Comparison of ENCODE assay signal across 20 cellular contexts in genomic region chr7:76428149-76428823, GRCh38. TPM values are rescaled to one million over a fixed set of nuclear protein-coding genes. Genes with fewer than 3 reads are reported as not detected.
DNase-seq lines count a peak whose midpoint lies in the region; ATAC-seq, FAIRE-seq and TF ChIP-seq lines count a peak whose summit lies in the region.
"Had no signal": no experiment of that assay in that cellular context is flagged by ENCODE, and none has a peak within 500 bp of the region (broad histone marks: within the 10 kb centered on the region; RNA-seq: fewer than 3 reads in every experiment).

No MANE protein-coding gene starts in this region.

- peak; percentile 74 for ATAC-seq in activated CD4-positive, alpha-beta T cell treated with anti-CD3 and anti-CD28 coated beads for 36 hours
- no peak for ATAC-seq in K562
- no peak for ATAC-seq in GM18870 (IDR thresholded peaks at IDR 0.05; ENCODE audit: unreplicated experiment)

- H3K4me3 ChIP-seq in H7 (ENCODE audit: insufficient read depth, low read depth, low read length) (no peak overlapping the region), K562 (no peak overlapping the region), mesendoderm (ENCODE audit: low read length) (no peak overlapping the region)

- H2AFZ ChIP-seq in K562 (ENCODE audit: low read depth, low read length), result no peak overlapping the region

- H3K18ac ChIP-seq in mesendoderm (ENCODE audit: low read length), result no peak overlapping the region

- H4K5ac ChIP-seq in mesendoderm (ENCODE audit: low read length), result no peak overlapping the region

- H4K20me1 ChIP-seq in K562 (replicated peaks; ENCODE audit: control insufficient read depth, insufficient read depth, low read length), result no peaks in the 10 kb centered on the region

- FAIRE-seq in K562 (lab: Jason Lieb, UNC), result no peak
- FAIRE-seq: HTR-8/SVneo had no signal

- H3K23ac ChIP-seq in mesendoderm (ENCODE audit: low read length), result no peak overlapping the region

- H3K9ac ChIP-seq in K562 (ENCODE audit: insufficient read depth in 1 of 2, low read depth in 2 of 2, low read length in 2 of 2) (no peak overlapping the region), mesendoderm (ENCODE audit: low read length) (no peak overlapping the region)

- no peak for TF ChIP-seq RAD21 in K562 (CRISPR knock-in tag; conservative IDR thresholded peaks at IDR 0.05 in 1 of 2, IDR thresholded peaks at IDR 0.05 in 1 of 2)

- no peak overlapping the region for H2AK5ac ChIP-seq in mesendoderm (ENCODE audit: low read length)

- peaks cover 6% of the 10 kb centered on the region for H3K4me1 Mint-ChIP-seq in activated CD4-positive, alpha-beta T cell treated with anti-CD3 and anti-CD28 coated beads for 36 hours
- peaks cover 11% of the 10 kb centered on the region for H3K4me1 Mint-ChIP-seq in activated CD4-positive, alpha-beta T cell treated with anti-CD3 and anti-CD28 coated beads, Interleukin-2, amount 10 ng/mL, durations not matched to agents 7 days and 5 days

- H3K4me3 Mint-ChIP-seq in activated CD4-positive, alpha-beta T cell treated with anti-CD3 and anti-CD28 coated beads for 36 hours, result no peak overlapping the region
- H3K4me3 Mint-ChIP-seq in activated CD4-positive, alpha-beta T cell treated with anti-CD3 and anti-CD28 coated beads, Interleukin-2, amount 10 ng/mL, durations not matched to agents 7 days and 5 days, result no peak overlapping the region
- H3K4me3 Mint-ChIP-seq: CD4-positive, alpha-beta memory T cell had no signal

- POLR2A ChIA-PET in activated CD4-positive, alpha-beta T cell treated with anti-CD3 and anti-CD28 coated beads for 36 hours (lab: Charles Lee), result no interaction called here
- POLR2A ChIA-PET in activated CD4-positive, alpha-beta T cell treated with anti-CD3 and anti-CD28 coated beads, Interleukin-2, amount 10 ng/mL, durations not matched to agents 7 days and 5 days (lab: Charles Lee), result no interaction called here
- POLR2A ChIA-PET in K562 (lab: Yijun Ruan, JAX), result interaction anchor here (0.6 kb wide), 1 partner anchor 1299 kb away, joined by 5 read pairs; no protein-coding TSS in a partner anchor

- no peak overlapping the region for H3K4ac ChIP-seq in mesendoderm (ENCODE audit: low read depth, low read length)

- H3K4me2 ChIP-seq in K562 (ENCODE audit: insufficient read depth, low read length) (no peak overlapping the region), mesendoderm (ENCODE audit: low read length) (no peak overlapping the region)

- no peak for DNase-seq in activated CD4-positive, alpha-beta T cell treated with anti-CD3 and anti-CD28 coated beads for 36 hours
- DNase-seq in activated CD4-positive, alpha-beta T cell treated with anti-CD3 and anti-CD28 coated beads, Interleukin-2, amount 10 ng/mL, durations not matched to agents 7 days and 5 days, result no peak
- DNase-seq in H7 (peak; percentile 35), K562 (ENCODE audit: extremely low read depth in 1 of 4, low spot score in 3 of 4) (peak in 1 of 4 experiments; percentile 3), mesendoderm (peak; percentile 51), globus pallidus (ENCODE audit: low spot score) (no peak), NCI-H748 treated with DMSO at 0.1 percent for 48 hours (lab: John Stamatoyannopoulos, UW) (no peak)
- DNase-seq: BE2C; Calu3; CD4-positive, alpha-beta memory T cell; HCEC 1CT; NCI-H1417; NCI-H2029; NCI-H2171; NCI-H774; RPMI8226 had no signal

- H3K9me3 Mint-ChIP-seq in activated CD4-positive, alpha-beta T cell treated with anti-CD3 and anti-CD28 coated beads for 36 hours (ENCODE audit: low read depth), result no peaks in the 10 kb centered on the region
- H3K9me3 Mint-ChIP-seq in activated CD4-positive, alpha-beta T cell treated with anti-CD3 and anti-CD28 coated beads, Interleukin-2, amount 10 ng/mL, durations not matched to agents 7 days and 5 days, result no peaks in the 10 kb centered on the region
- H3K9me3 Mint-ChIP-seq: CD4-positive, alpha-beta memory T cell had no signal

- CTCF ChIA-PET in activated CD4-positive, alpha-beta T cell treated with anti-CD3 and anti-CD28 coated beads for 36 hours (lab: Charles Lee), result no interaction called here
- CTCF ChIA-PET in activated CD4-positive, alpha-beta T cell treated with anti-CD3 and anti-CD28 coated beads, Interleukin-2, amount 10 ng/mL, durations not matched to agents 7 days and 5 days (lab: Charles Lee), result interaction anchor here (0.6 to 1.1 kb wide), 6 partner anchors 20 to 904 kb away, joined by 3 to 4 read pairs (median 4); no protein-coding TSS in a partner anchor
- CTCF ChIA-PET in K562 (lab: Yijun Ruan, JAX; ENCODE audit: low intra/inter-chr PET ratio), result no interaction called here

- H3K27ac Mint-ChIP-seq in activated CD4-positive, alpha-beta T cell treated with anti-CD3 and anti-CD28 coated beads for 36 hours, result no peak overlapping the region
- no peak overlapping the region for H3K27ac Mint-ChIP-seq in activated CD4-positive, alpha-beta T cell treated with anti-CD3 and anti-CD28 coated beads, Interleukin-2, amount 10 ng/mL, durations not matched to agents 7 days and 5 days

- no peak overlapping the region for H3K56ac ChIP-seq in mesendoderm (ENCODE audit: low read length)

- H3K9me3 ChIP-seq in K562 (replicated peaks; ENCODE audit: control insufficient read depth, insufficient read depth, low read depth, low read length), result no peaks in the 10 kb centered on the region
- H3K9me3 ChIP-seq: BE2C had no signal

- H3K36me3 ChIP-seq in H7 (replicated peaks; ENCODE audit: control insufficient read depth, insufficient read depth, low read length) (no peaks in the 10 kb centered on the region), K562 (ENCODE audit: control insufficient read depth, insufficient read depth, low read length) (no peaks in the 10 kb centered on the region), mesendoderm (ENCODE audit: control insufficient read depth, insufficient read depth, low read length) (no peaks in the 10 kb centered on the region)
- H3K36me3 ChIP-seq: BE2C had no signal

- no peak overlapping the region for H2BK15ac ChIP-seq in mesendoderm (replicated peaks; ENCODE audit: low read depth)

- 58% methylated on average over 13 of the region's 13 CpGs for WGBS in K562 (ENCODE audit: insufficient coverage, low coverage, missing lambda C conversion rate)
- no CpG with 5 or more reads among the region's 13 CpGs for WGBS in mesendoderm (ENCODE audit: extremely low coverage, insufficient coverage, low lambda C conversion rate)

- H3K27me3 Mint-ChIP-seq in activated CD4-positive, alpha-beta T cell treated with anti-CD3 and anti-CD28 coated beads for 36 hours, result peaks cover 2% of the 10 kb centered on the region
- H3K27me3 Mint-ChIP-seq in activated CD4-positive, alpha-beta T cell treated with anti-CD3 and anti-CD28 coated beads, Interleukin-2, amount 10 ng/mL, durations not matched to agents 7 days and 5 days, result peaks cover 5% of the 10 kb centered on the region

- no peak overlapping the region for H3K27ac ChIP-seq in K562 (ENCODE audit: extremely low read depth, low read depth, low read length)
- H3K27ac ChIP-seq in mesendoderm (ENCODE audit: low read depth, low read length), result no peak overlapping the region
- H3K27ac ChIP-seq: 22Rv1, HL-60 had no signal

- no peaks in the 10 kb centered on the region for H3K27me3 ChIP-seq in H7 (ENCODE audit: control insufficient read depth, insufficient read depth, low read length)
- H3K27me3 ChIP-seq in K562 (ENCODE audit: control insufficient read depth in 2 of 2, insufficient read depth in 2 of 2, low read length in 2 of 2), result peaks cover 5 to 15% of the 10 kb centered on the region in 2 experiments
- H3K27me3 ChIP-seq in mesendoderm (ENCODE audit: insufficient read depth, low read length, poor library complexity), result no peaks in the 10 kb centered on the region

- H3K4me1 ChIP-seq in K562 (replicated peaks in 1 of 2; ENCODE audit: control insufficient read depth in 2 of 2, insufficient read depth in 2 of 2, low read length in 2 of 2), result peaks cover 4 to 10% of the 10 kb centered on the region in 2 experiments; a peak in 4 of 5 replicates
- H3K4me1 ChIP-seq in mesendoderm (ENCODE audit: control insufficient read depth, low read depth, low read length), result no peaks in the 10 kb centered on the region
- H3K4me1 ChIP-seq: BE2C had no signal

- intact Hi-C loops in activated CD4-positive, alpha-beta T cell treated with anti-CD3 and anti-CD28 coated beads for 36 hours (cut with DNase I, micrococcal nuclease), result no loop called here
- intact Hi-C loops in K562 (cut with micrococcal nuclease), result no loop called here

- TF ChIP-seq EP300 in K562 (IDR thresholded peaks at IDR 0.05; ENCODE audit: low read length), result no peak

- H3K79me2 ChIP-seq in K562 (ENCODE audit: control insufficient read depth, insufficient read depth, low read length) (no peaks in the 10 kb centered on the region), mesendoderm (ENCODE audit: control insufficient read depth, insufficient read depth, low read length) (no peaks in the 10 kb centered on the region)

- H3K79me1 ChIP-seq in mesendoderm (ENCODE audit: low read length), result no peaks in the 10 kb centered on the region

- no peak overlapping the region for H2BK5ac ChIP-seq in mesendoderm (ENCODE audit: low read length)

- H3K9me1 ChIP-seq in K562 (ENCODE audit: control insufficient read depth, insufficient read depth, low read length), result no peaks in the 10 kb centered on the region

- in situ Hi-C loops in K562 (cut with MboI), result no loop called here

- no peaks in the 10 kb centered on the region for H3K36me3 Mint-ChIP-seq in activated CD4-positive, alpha-beta T cell treated with anti-CD3 and anti-CD28 coated beads for 36 hours (ENCODE audit: low read depth)
- H3K36me3 Mint-ChIP-seq in activated CD4-positive, alpha-beta T cell treated with anti-CD3 and anti-CD28 coated beads, Interleukin-2, amount 10 ng/mL, durations not matched to agents 7 days and 5 days (ENCODE audit: low read depth), result no peaks in the 10 kb centered on the region
- H3K36me3 Mint-ChIP-seq: CD4-positive, alpha-beta memory T cell had no signal

- no peak overlapping the region for H2BK120ac ChIP-seq in mesendoderm (ENCODE audit: low read depth, low read length)

- H4K8ac ChIP-seq in mesendoderm (ENCODE audit: low read depth, low read length), result no peak overlapping the region

- no peak for TF ChIP-seq POLR2A in K562 (conservative IDR thresholded peaks at IDR 0.05)

- no peak for TF ChIP-seq CTCF in K562 (IDR thresholded peaks at IDR 0.05 in 2 of 3, conservative IDR thresholded peaks at IDR 0.05 in 1 of 3; ENCODE audit: insufficient read depth in 2 of 3, low read depth in 1 of 3, low read length in 3 of 3)

- BruUV-seq in K562 (replicated peaks; lab: Mats Ljungman, UMichigan), result no TSS peak

RNA-seq across cellular contexts. Expression of gene ZP3, which starts 3.5 kb away (rescaled TPM):
- total RNA-seq in activated CD4-positive, alpha-beta T cell treated with anti-CD3 and anti-CD28 coated beads for 36 hours, result 1 to 10 TPM; 7.0 to 7.9 TPM
- total RNA-seq in activated CD4-positive, alpha-beta T cell treated with anti-CD3 and anti-CD28 coated beads, Interleukin-2, amount 10 ng/mL, durations not matched to agents 7 days and 5 days, result 1 to 10 TPM; 1.0 to 1.1 TPM
- total RNA-seq in H7 (2014; rRNA removed; shearing (Covaris generic)), result 5.3 and 6.9 TPM in 2 replicates
- total RNA-seq in K562 (2011; cell fraction: chromatin; rRNA removed; ENCODE audit: low replicate concordance), result 2.2 and 6.3 TPM in 2 replicates
- total RNA-seq in K562 (2011; cell fraction: nucleolus; rRNA removed), result 6.0 and 6.3 TPM in 2 replicates
- 4.5 and 6.0 TPM in 2 replicates for total RNA-seq in K562 (2011; cell fraction: nucleoplasm; rRNA removed)
- total RNA-seq in K562 (2014; rRNA removed), result 2.5 and 3.8 TPM in 2 replicates
- total RNA-seq in K562 (2014; rRNA removed; fragmentation: Illumina TruSeq; extraction: Trizol), result 1.5 and 2.3 TPM in 2 replicates
- 2.8 and 2.9 TPM in 2 replicates for total RNA-seq in K562 (2015; rRNA removed; fragmentation: Illumina TruSeq; extraction: Trizol)
- total RNA-seq in K562 (2021), result 2.3 and 3.9 TPM in 2 replicates
- polyA plus RNA-seq in K562 (2011; rRNA removed), result 2.4 and 8.1 TPM in 2 replicates
- polyA plus RNA-seq in K562 (2011; cell fraction: cytosol; rRNA removed), result 8.3 and 10.1 TPM in 2 replicates
- 3.7 and 5.1 TPM in 2 replicates for polyA plus RNA-seq in K562 (2011; cell fraction: nucleus; rRNA removed)
- polyA plus RNA-seq in K562 (2012), result 3.5 and 13.7 TPM in 2 replicates
- polyA plus RNA-seq in K562 (2014; fragmentation: Illumina TruSeq; extraction: Trizol), result 3.5 and 3.8 TPM in 2 replicates
- 1 to 10 TPM; 2.0 to 2.8 TPM for polyA plus RNA-seq in K562 (2014; fragmentation: Nextera tagmentation; extraction: Ambion mirVana)
- 1.4 and 3.7 TPM in 2 replicates for polyA plus RNA-seq in K562 (2014; rRNA removed)
- 5.2 and 5.3 TPM in 2 replicates for polyA minus RNA-seq in K562 (2011; rRNA and poly(A)+ RNA removed)
- 4.2 and 12.3 TPM in 2 replicates for polyA minus RNA-seq in K562 (2011; cell fraction: cytosol; rRNA and poly(A)+ RNA removed)
- polyA minus RNA-seq in K562 (2011; cell fraction: nucleus; rRNA and poly(A)+ RNA removed), result 3.1 and 3.8 TPM in 2 replicates
- polyA plus RNA-seq in mesendoderm (2013, experiment 1 of 2), result 4.2 TPM
- polyA plus RNA-seq in mesendoderm (2013, experiment 2 of 2), result 4.2 TPM

RNA-seq across cellular contexts. Expression of gene SSC4D, which starts 18.8 kb away (rescaled TPM):
- under 1 TPM; 0.79 to 0.91 TPM for total RNA-seq in activated CD4-positive, alpha-beta T cell treated with anti-CD3 and anti-CD28 coated beads for 36 hours
- total RNA-seq in activated CD4-positive, alpha-beta T cell treated with anti-CD3 and anti-CD28 coated beads, Interleukin-2, amount 10 ng/mL, durations not matched to agents 7 days and 5 days, result under 1 TPM; 0.32 to 0.60 TPM
- 19.6 and 25.5 TPM in 2 replicates for total RNA-seq in H7 (2014; rRNA removed; shearing (Covaris generic))
- total RNA-seq in K562 (2011; cell fraction: chromatin; rRNA removed; ENCODE audit: low replicate concordance), result 0.74 and 1.7 TPM in 2 replicates
- total RNA-seq in K562 (2011; cell fraction: nucleolus; rRNA removed), result 2.6 and 3.0 TPM in 2 replicates
- total RNA-seq in K562 (2011; cell fraction: nucleoplasm; rRNA removed), result 1.2 TPM in 2 replicates
- total RNA-seq in K562 (2014; rRNA removed) (0.41 and 0.49 TPM in 2 replicates), K562 (2014; rRNA removed; fragmentation: Illumina TruSeq; extraction: Trizol) (0.19 and 0.65 TPM in 2 replicates), K562 (2015; rRNA removed; fragmentation: Illumina TruSeq; extraction: Trizol) (0.98 and 1.1 TPM in 2 replicates), K562 (2021) (0.98 and 1.2 TPM in 2 replicates)
- polyA plus RNA-seq in K562 (2011; rRNA removed) (0.91 and 1.2 TPM in 2 replicates), K562 (2014; fragmentation: Illumina TruSeq; extraction: Trizol) (0.80 and 1.5 TPM in 2 replicates), K562 (2014; fragmentation: Nextera tagmentation; extraction: Ambion mirVana) (under 1 TPM in 1 of 2 experiments, not detected in 1; 0.06 TPM), K562 (2014; rRNA removed) (0.67 and 1.0 TPM in 2 replicates)
- 0.71 and 2.0 TPM in 2 replicates for polyA plus RNA-seq in K562 (2011; cell fraction: cytosol; rRNA removed)
- polyA plus RNA-seq in K562 (2011; cell fraction: nucleus; rRNA removed), result 1.8 and 2.8 TPM in 2 replicates
- 1.9 and 4.0 TPM in 2 replicates for polyA plus RNA-seq in K562 (2012)
- 0.30 and 0.53 TPM in 2 replicates for polyA minus RNA-seq in K562 (2011; rRNA and poly(A)+ RNA removed)
- 0.55 and 0.76 TPM in 2 replicates for polyA minus RNA-seq in K562 (2011; cell fraction: cytosol; rRNA and poly(A)+ RNA removed)
- polyA minus RNA-seq in K562 (2011; cell fraction: nucleus; rRNA and poly(A)+ RNA removed), result 0.27 TPM in 1 of 2 replicates, not detected in the other
- 4.3 TPM for polyA plus RNA-seq in mesendoderm (2013, experiment 1 of 2)
- 4.4 TPM for polyA plus RNA-seq in mesendoderm (2013, experiment 2 of 2)
- total RNA-seq: Calu3; CD4-positive, alpha-beta memory T cell had no signal

RNA-seq across cellular contexts. Expression of gene DTX2, which starts 33.2 kb away (rescaled TPM):
- total RNA-seq in activated CD4-positive, alpha-beta T cell treated with anti-CD3 and anti-CD28 coated beads for 36 hours, result 10 to 100 TPM; 17.4 to 22.4 TPM
- total RNA-seq in activated CD4-positive, alpha-beta T cell treated with anti-CD3 and anti-CD28 coated beads, Interleukin-2, amount 10 ng/mL, durations not matched to agents 7 days and 5 days, result 10 to 100 TPM; 31.5 to 35.8 TPM
- total RNA-seq in H7 (2014; rRNA removed; shearing (Covaris generic)), result 31.3 and 38.0 TPM in 2 replicates
- 39.4 and 79.0 TPM in 2 replicates for total RNA-seq in K562 (2011; cell fraction: chromatin; rRNA removed; ENCODE audit: low replicate concordance)
- 31.7 and 39.9 TPM in 2 replicates for total RNA-seq in K562 (2011; cell fraction: nucleolus; rRNA removed)
- total RNA-seq in K562 (2011; cell fraction: nucleoplasm; rRNA removed), result 27.0 and 30.3 TPM in 2 replicates
- total RNA-seq in K562 (2014; rRNA removed) (14.9 and 20.4 TPM in 2 replicates), K562 (2014; rRNA removed; fragmentation: Illumina TruSeq; extraction: Trizol) (2.5 and 4.8 TPM in 2 replicates), K562 (2015; rRNA removed; fragmentation: Illumina TruSeq; extraction: Trizol) (8.3 and 9.9 TPM in 2 replicates), K562 (2021) (25.2 and 31.5 TPM in 2 replicates)
- polyA plus RNA-seq in K562 (2011; rRNA removed) (3.4 and 5.6 TPM in 2 replicates), K562 (2014; fragmentation: Illumina TruSeq; extraction: Trizol) (9.8 and 18.3 TPM in 2 replicates), K562 (2014; fragmentation: Nextera tagmentation; extraction: Ambion mirVana) (under 1 TPM; 0.20 to 0.57 TPM), K562 (2014; rRNA removed) (12.2 and 15.5 TPM in 2 replicates)
- polyA plus RNA-seq in K562 (2011; cell fraction: cytosol; rRNA removed), result 5.9 and 13.5 TPM in 2 replicates
- polyA plus RNA-seq in K562 (2011; cell fraction: nucleus; rRNA removed), result 20.0 and 31.0 TPM in 2 replicates
- 15.4 and 44.4 TPM in 2 replicates for polyA plus RNA-seq in K562 (2012)
- polyA minus RNA-seq in K562 (2011; rRNA and poly(A)+ RNA removed), result 3.7 and 4.3 TPM in 2 replicates
- 21.2 and 26.6 TPM in 2 replicates for polyA minus RNA-seq in K562 (2011; cell fraction: cytosol; rRNA and poly(A)+ RNA removed)
- 8.5 and 10.3 TPM in 2 replicates for polyA minus RNA-seq in K562 (2011; cell fraction: nucleus; rRNA and poly(A)+ RNA removed)
- 18.1 TPM for polyA plus RNA-seq in mesendoderm (2013, experiment 1 of 2)
- 18.4 TPM for polyA plus RNA-seq in mesendoderm (2013, experiment 2 of 2)

Comparison
In these comparisons a context has a peak if more than half of its experiments do, and no peak if none do; other contexts are left out.
1. DNase-seq: peak in H7 (single experiment) and mesendoderm (single experiment); none in activated CD4-positive, alpha-beta T cell treated with anti-CD3 and anti-CD28 coated beads for 36 hours (single experiment), activated CD4-positive, alpha-beta T cell treated with anti-CD3 and anti-CD28 coated beads, Interleukin-2, amount 10 ng/mL, durations not matched to agents 7 days and 5 days (single experiment), globus pallidus (single experiment) and NCI-H748 treated with DMSO at 0.1 percent for 48 hours (single experiment).